Comparison of ENCODE assay signal across 12 cellular contexts in genomic region chr20:41889125-41889870, GRCh38.
DNase-seq lines count a peak whose midpoint lies in the region; ATAC-seq, FAIRE-seq and TF ChIP-seq lines count a peak whose summit lies in the region.
"Had no signal": no experiment of that assay in that cellular context is flagged by ENCODE, and none has a peak within 500 bp of the region (broad histone marks: within the 10 kb centered on the region; RNA-seq: fewer than 3 reads in every experiment).

No MANE protein-coding gene starts in this region.

- no peaks in the 10 kb centered on the region for H3K27me3 Mint-ChIP-seq in endodermal cell (ENCODE audit: insufficient read depth)
- H3K27me3 Mint-ChIP-seq: CD4-positive, CD25-positive, alpha-beta regulatory T cell had no signal

- H3K36me3 ChIP-seq in left ventricle myocardium inferior (no peaks in the 10 kb centered on the region), endodermal cell (ENCODE audit: control insufficient read depth, insufficient read depth, low read length) (no peaks in the 10 kb centered on the region), brain microvascular endothelial cell (replicated peaks) (no peaks in the 10 kb centered on the region), gastrocnemius medialis (no peaks in the 10 kb centered on the region)
- H3K36me3 ChIP-seq: HAP-1, SJSA1 had no signal

- no peak for TF ChIP-seq POLR2A in gastrocnemius medialis (IDR thresholded peaks at IDR 0.05)

- FAIRE-seq in urothelium cell line (lab: Jason Lieb, UNC), result no peak

- H3K9me3 ChIP-seq in left ventricle myocardium inferior (replicated peaks) (no peaks in the 10 kb centered on the region), endodermal cell (ENCODE audit: control insufficient read depth, low read length) (no peaks in the 10 kb centered on the region), gastrocnemius medialis (no peaks in the 10 kb centered on the region)
- H3K9me3 ChIP-seq: HAP-1, SJSA1 had no signal

- H3K4me3 ChIP-seq in left ventricle myocardium inferior (no peak overlapping the region), endodermal cell (ENCODE audit: low read length) (no peak overlapping the region), brain microvascular endothelial cell (ENCODE audit: low read depth, low read length) (no peak overlapping the region), gastrocnemius medialis (no peak overlapping the region)
- H3K4me3 ChIP-seq: HAP-1, SJSA1 had no signal

- H3K4me3 Mint-ChIP-seq in endodermal cell, result no peak overlapping the region
- H3K4me3 Mint-ChIP-seq: CD4-positive, CD25-positive, alpha-beta regulatory T cell had no signal

- H3K9me3 Mint-ChIP-seq in endodermal cell, result no peaks in the 10 kb centered on the region

- intact Hi-C loops in left ventricle myocardium inferior (cut with micrococcal nuclease), result no loop called here
- intact Hi-C loops in Right ventricle myocardium inferior (cut with DNase I), result no loop called here
- intact Hi-C loops in gastrocnemius medialis (cut with DNase I; ENCODE audit: low total_unique reads), result no loop called here

- H3K4me1 Mint-ChIP-seq in endodermal cell, result peaks cover 48% of the 10 kb centered on the region
- H3K4me1 Mint-ChIP-seq: CD4-positive, CD25-positive, alpha-beta regulatory T cell had no signal

- H3K36me3 Mint-ChIP-seq in endodermal cell (ENCODE audit: low read depth), result no peaks in the 10 kb centered on the region
- H3K36me3 Mint-ChIP-seq: CD4-positive, CD25-positive, alpha-beta regulatory T cell had no signal

- H3K4me1 ChIP-seq in left ventricle myocardium inferior (no peaks in the 10 kb centered on the region), endodermal cell (ENCODE audit: control insufficient read depth, insufficient read depth, low read length) (peaks cover 12% of the 10 kb centered on the region), gastrocnemius medialis (no peaks in the 10 kb centered on the region)
- H3K4me1 ChIP-seq: HAP-1, SJSA1 had no signal

- no peak for ATAC-seq in Right ventricle myocardium inferior
- no peak for ATAC-seq in gastrocnemius medialis
- ATAC-seq: right cardiac atrium had no signal

- TF ChIP-seq CTCF in left ventricle myocardium inferior (IDR thresholded peaks at IDR 0.05; ENCODE audit: borderline replicate concordance), result peak; percentile 27
- TF ChIP-seq CTCF in endodermal cell (conservative IDR thresholded peaks at IDR 0.05), result peak; percentile 63
- no peak for TF ChIP-seq CTCF in brain microvascular endothelial cell (IDR thresholded peaks at IDR 0.05; ENCODE audit: low read depth, low read length, missing control alignments)
- TF ChIP-seq CTCF in gastrocnemius medialis (IDR thresholded peaks at IDR 0.05 in 4 of 5, conservative IDR thresholded peaks at IDR 0.05 in 1 of 5), result no peak

- 50 to 84% methylated on average over 2 to 3 of the region's 3 CpGs for WGBS in endodermal cell (ENCODE audit: insufficient coverage in 1 of 2, insufficient read length in 1 of 2), 2 experiments

- H3K27me3 ChIP-seq in left ventricle myocardium inferior (ENCODE audit: low read depth) (peaks cover 14% of the 10 kb centered on the region), endodermal cell (ENCODE audit: control insufficient read depth, insufficient read depth, low read length, poor library complexity, severe bottlenecking) (no peaks in the 10 kb centered on the region), brain microvascular endothelial cell (replicated peaks) (no peaks in the 10 kb centered on the region), gastrocnemius medialis (no peaks in the 10 kb centered on the region)
- H3K27me3 ChIP-seq: SJSA1 had no signal

- no peak overlapping the region for H3K27ac Mint-ChIP-seq in endodermal cell

- in situ Hi-C loops in brain microvascular endothelial cell (cut with HindIII; ENCODE audit: low pct_ligation_motif_present, low sequenced_read_pairs) (no loop called here), gastrocnemius medialis (cut with MboI; ENCODE audit: low sequenced_read_pairs in 4 of 4) (loop anchor here in 1 of 4 donors (25.0 kb wide), 1 partner anchor 1298 kb away; the partner anchor contains the start of gene PTPRT)

- no peak overlapping the region for H3K27ac ChIP-seq in left ventricle myocardium inferior (replicated peaks)
- peak overlapping the region; percentile 90 for H3K27ac ChIP-seq in endodermal cell (ENCODE audit: low read depth, low read length)
- H3K27ac ChIP-seq in brain microvascular endothelial cell, result no peak overlapping the region
- H3K27ac ChIP-seq in gastrocnemius medialis, result no peak overlapping the region
- H3K27ac ChIP-seq: SJSA1 had no signal

- DNase-seq in left ventricle myocardium inferior (no peak), Right ventricle myocardium inferior (ENCODE audit: missing footprints) (no peak), NCI-H524 (lab: John Stamatoyannopoulos, UW) (peak; percentile 69 to 85), endodermal cell (peak; percentile 64), urothelium cell line (ENCODE audit: low spot score) (peak; percentile 23), brain microvascular endothelial cell (no peak), H4 (ENCODE audit: low spot score) (no peak), gastrocnemius medialis (no peak)
- DNase-seq: CD4-positive, CD25-positive, alpha-beta regulatory T cell; right cardiac atrium had no signal

- H3K9ac ChIP-seq in endodermal cell (ENCODE audit: extremely low read depth, low read length, poor library complexity, severe bottlenecking), result no peak overlapping the region

Comparison
In these comparisons a context has a peak if more than half of its experiments do, and no peak if none do; other contexts are left out.
1. DNase-seq: peak in NCI-H524 (2 of 2), endodermal cell (single experiment) and urothelium cell line (single experiment); none in left ventricle myocardium inferior (single experiment), Right ventricle myocardium inferior (single experiment), brain microvascular endothelial cell (single experiment), H4 (single experiment) and gastrocnemius medialis (0 of 2).
2. CTCF ChIP-seq: peak in left ventricle myocardium inferior (single experiment) and endodermal cell (single experiment); none in brain microvascular endothelial cell (single experiment) and gastrocnemius medialis (0 of 5).